ENCODE assay signal across 25 cellular contexts in genomic region chr11:16767137-16767536, GRCh38.
"Had no signal": no experiment of that assay in that cellular context is flagged by ENCODE, and none has a peak within 500 bp of the region (broad histone marks: within the 10 kb centered on the region; RNA-seq: fewer than 3 reads in every experiment).

No MANE protein-coding gene starts in this region.

- H3K9me3 ChIP-seq: ascending aorta, breast epithelium, colonic mucosa had no signal

- H3K36me3 Mint-ChIP-seq: activated CD4-positive, alpha-beta memory T cell treated with anti-CD3 and anti-CD28 coated beads for 36 hours; activated naive CD4-positive, alpha-beta T cell treated with anti-CD3 and anti-CD28 coated beads, Interleukin-2, amount 10 ng/mL, durations not matched to agents 7 days and 5 days; activated naive CD4-positive, alpha-beta T cell treated with anti-CD3 and anti-CD28 coated beads, Interleukin-2, amount 50 U/mL, for 72 hours; activated naive CD8-positive, alpha-beta T cell treated with anti-CD3 and anti-CD28 coated beads, Interleukin-2, amount 10 ng/mL, durations not matched to agents 7 days and 5 days; brain had no signal

- H3K4me3 ChIP-seq: ascending aorta, breast epithelium, cardiac muscle cell, colonic mucosa had no signal

- H3K27ac Mint-ChIP-seq: activated CD4-positive, alpha-beta memory T cell treated with anti-CD3 and anti-CD28 coated beads for 36 hours; activated CD4-positive, alpha-beta T cell treated with anti-CD3 and anti-CD28 coated beads for 36 hours; activated CD4-positive, alpha-beta T cell treated with anti-CD3 and anti-CD28 coated beads, Interleukin-2, amount 10 ng/mL, durations not matched to agents 24 days and 14 days; activated naive CD4-positive, alpha-beta T cell treated with anti-CD3 and anti-CD28 coated beads, Interleukin-2, amount 10 ng/mL, durations not matched to agents 7 days and 5 days; activated naive CD4-positive, alpha-beta T cell treated with anti-CD3 and anti-CD28 coated beads, Interleukin-2, amount 50 U/mL, for 72 hours; activated naive CD8-positive, alpha-beta T cell treated with anti-CD3 and anti-CD28 coated beads, Interleukin-2, amount 10 ng/mL, durations not matched to agents 7 days and 5 days; activated T-cell treated with anti-CD3 and anti-CD28 coated beads, Interleukin-2, amount 50 U/mL, for 24 hours; activated T-cell treated with anti-CD3 and anti-CD28 coated beads, Interleukin-2, amount 50 U/mL, for 72 hours; brain had no signal

- DNase-seq: activated CD4-positive, alpha-beta memory T cell treated with anti-CD3 and anti-CD28 coated beads for 36 hours; activated CD4-positive, alpha-beta T cell treated with anti-CD3 and anti-CD28 coated beads for 36 hours; activated CD4-positive, alpha-beta T cell treated with anti-CD3 and anti-CD28 coated beads, Interleukin-2, amount 10 ng/mL, durations not matched to agents 24 days and 14 days; activated CD4-positive, CD25-positive, alpha-beta regulatory T cell; activated CD4-positive, CD25-positive, alpha-beta regulatory T cell treated with anti-CD3 and anti-CD28 coated beads, Interleukin-2, amount 50 U/mL, for 72 hours; activated CD8-positive, alpha-beta memory T cell treated with anti-CD3 and anti-CD28 coated beads, Interleukin-2, amount 50 U/mL, for 48 hours; activated gamma-delta T cell; activated naive CD4-positive, alpha-beta T cell; activated naive CD4-positive, alpha-beta T cell treated with anti-CD3 and anti-CD28 coated beads, Interleukin-2, amount 10 ng/mL, durations not matched to agents 7 days and 5 days; activated naive CD8-positive, alpha-beta T cell treated with anti-CD3 and anti-CD28 coated beads, Interleukin-2, amount 10 ng/mL, durations not matched to agents 7 days and 5 days; activated T-cell treated with anti-CD3 and anti-CD28 coated beads for 4 hours; activated T-cell treated with anti-CD3 and anti-CD28 coated beads, Interleukin-2, amount 50 U/mL, for 24 hours; activated T-cell treated with anti-CD3 and anti-CD28 coated beads, Interleukin-2, amount 50 U/mL, for 72 hours; central memory CD4-positive, alpha-beta T cell; cerebellar nuclear complex; colonic mucosa; effector CD8-positive, alpha-beta T cell; foreskin fibroblast; T-helper 2 cell had no signal

- H3K36me3 ChIP-seq: ascending aorta, breast epithelium, cardiac muscle cell, colonic mucosa had no signal

- H3K27me3 ChIP-seq: ascending aorta, breast epithelium, cardiac muscle cell, colonic mucosa had no signal

- H3K4me3 Mint-ChIP-seq: activated CD4-positive, alpha-beta memory T cell treated with anti-CD3 and anti-CD28 coated beads for 36 hours; activated CD4-positive, alpha-beta T cell treated with anti-CD3 and anti-CD28 coated beads for 36 hours; activated CD4-positive, alpha-beta T cell treated with anti-CD3 and anti-CD28 coated beads, Interleukin-2, amount 10 ng/mL, durations not matched to agents 24 days and 14 days; activated naive CD4-positive, alpha-beta T cell treated with anti-CD3 and anti-CD28 coated beads, Interleukin-2, amount 10 ng/mL, durations not matched to agents 7 days and 5 days; activated naive CD8-positive, alpha-beta T cell treated with anti-CD3 and anti-CD28 coated beads, Interleukin-2, amount 10 ng/mL, durations not matched to agents 7 days and 5 days; activated T-cell treated with anti-CD3 and anti-CD28 coated beads, Interleukin-2, amount 50 U/mL, for 24 hours; activated T-cell treated with anti-CD3 and anti-CD28 coated beads, Interleukin-2, amount 50 U/mL, for 72 hours; brain had no signal

- H3K27me3 Mint-ChIP-seq: activated CD4-positive, alpha-beta T cell treated with anti-CD3 and anti-CD28 coated beads for 36 hours had no signal

- H3K4me1 ChIP-seq: ascending aorta, breast epithelium, colonic mucosa had no signal

- H3K9me3 Mint-ChIP-seq: activated CD4-positive, alpha-beta memory T cell treated with anti-CD3 and anti-CD28 coated beads for 36 hours; activated CD4-positive, alpha-beta T cell treated with anti-CD3 and anti-CD28 coated beads, Interleukin-2, amount 10 ng/mL, durations not matched to agents 24 days and 14 days; activated naive CD4-positive, alpha-beta T cell treated with anti-CD3 and anti-CD28 coated beads, Interleukin-2, amount 10 ng/mL, durations not matched to agents 7 days and 5 days; activated naive CD4-positive, alpha-beta T cell treated with anti-CD3 and anti-CD28 coated beads, Interleukin-2, amount 50 U/mL, for 72 hours; activated naive CD8-positive, alpha-beta T cell treated with anti-CD3 and anti-CD28 coated beads, Interleukin-2, amount 10 ng/mL, durations not matched to agents 7 days and 5 days; activated T-cell treated with anti-CD3 and anti-CD28 coated beads, Interleukin-2, amount 50 U/mL, for 24 hours; activated T-cell treated with anti-CD3 and anti-CD28 coated beads, Interleukin-2, amount 50 U/mL, for 72 hours; brain had no signal

- ATAC-seq: activated CD4-positive, alpha-beta T cell treated with anti-CD3 and anti-CD28 coated beads for 36 hours; activated naive CD4-positive, alpha-beta T cell treated with anti-CD3 and anti-CD28 coated beads, Interleukin-2, amount 50 U/mL, for 72 hours; activated T-cell treated with anti-CD3 and anti-CD28 coated beads, Interleukin-2, amount 50 U/mL, for 72 hours had no signal

- H3K4me1 Mint-ChIP-seq: activated CD4-positive, alpha-beta T cell treated with anti-CD3 and anti-CD28 coated beads for 36 hours; activated CD4-positive, alpha-beta T cell treated with anti-CD3 and anti-CD28 coated beads, Interleukin-2, amount 10 ng/mL, durations not matched to agents 24 days and 14 days; activated naive CD4-positive, alpha-beta T cell treated with anti-CD3 and anti-CD28 coated beads, Interleukin-2, amount 10 ng/mL, durations not matched to agents 7 days and 5 days; activated naive CD8-positive, alpha-beta T cell treated with anti-CD3 and anti-CD28 coated beads, Interleukin-2, amount 10 ng/mL, durations not matched to agents 7 days and 5 days; brain had no signal

- H3K27ac ChIP-seq: ascending aorta, breast epithelium, cardiac muscle cell, colonic mucosa, epithelial cell of prostate had no signal
